In genomic region chr19:8626823-8627222, GRCh38 we compare ENCODE assay signal across 23 cellular contexts. TPM values are rescaled to one million over a fixed set of nuclear protein-coding genes. Genes with fewer than 3 reads are reported as not detected.
DNase-seq lines count a peak whose midpoint lies in the region; ATAC-seq and TF ChIP-seq lines count a peak whose summit lies in the region.
"Had no signal": no experiment of that assay in that cellular context is flagged by ENCODE, and none has a peak within 500 bp of the region (broad histone marks: within the 10 kb centered on the region; RNA-seq: fewer than 3 reads in every experiment).

No MANE protein-coding gene starts in this region.

- DNase-seq in DMS 273 (lab: John Stamatoyannopoulos, UW; ENCODE audit: unreplicated experiment) (peak; percentile 16), DMS 273 treated with DMSO at 0.1 percent for 48 hours (lab: John Stamatoyannopoulos, UW) (no peak), MG63 (peak; percentile 95), myocyte (ENCODE audit: low read depth) (peak; percentile 26), stomach (no peak), NCI-H526 treated with DMSO at 0.1 percent for 48 hours (lab: John Stamatoyannopoulos, UW) (no peak)
- DNase-seq in stimulated activated naive CD8-positive, alpha-beta T cell treated with anti-CD3 and anti-CD28 coated beads, Interleukin-15, amount 100 ng/mL, for 72 hours, result no peak
- no peak for DNase-seq in activated T-cell treated with anti-CD3 and anti-CD28 coated beads, Interleukin-2, amount 50 U/mL, for 72 hours
- DNase-seq: C1 segment of cervical spinal cord; Calu3; CD4-positive, alpha-beta memory T cell; COR-L47; DMS79; EL; GDM1; H9; HFFc6 had no signal

- H3K4me1 ChIP-seq in stomach, result peaks cover 0 to 8% (median 0%) of the 10 kb centered on the region in 4 donors

- no peak for TF ChIP-seq CTCF in stomach (IDR thresholded peaks at IDR 0.05)

- no peak for TF ChIP-seq POLR2A in stomach (IDR thresholded peaks at IDR 0.05)

- no peaks in the 10 kb centered on the region for H3K4me1 Mint-ChIP-seq in stimulated activated naive CD8-positive, alpha-beta T cell treated with anti-CD3 and anti-CD28 coated beads, Interleukin-15, amount 100 ng/mL, for 72 hours
- H3K4me1 Mint-ChIP-seq in activated T-cell treated with anti-CD3 and anti-CD28 coated beads, Interleukin-2, amount 50 U/mL, for 72 hours (ENCODE audit: low read depth), result no peaks in the 10 kb centered on the region

- H3K4me3 ChIP-seq in MG63 (no peak overlapping the region), stomach (no peak overlapping the region)
- H3K4me3 ChIP-seq: GM12878, GM23338 had no signal

- H3K27me3 ChIP-seq in MG63 (no peaks in the 10 kb centered on the region), stomach (no peaks in the 10 kb centered on the region)

- H3K36me3 Mint-ChIP-seq in activated T-cell treated with anti-CD3 and anti-CD28 coated beads, Interleukin-2, amount 50 U/mL, for 72 hours (ENCODE audit: insufficient read depth in 2 of 2), result no peaks in the 10 kb centered on the region
- H3K36me3 Mint-ChIP-seq: CD4-positive, alpha-beta memory T cell had no signal

- no peak overlapping the region for H3K4me3 Mint-ChIP-seq in stimulated activated naive CD8-positive, alpha-beta T cell treated with anti-CD3 and anti-CD28 coated beads, Interleukin-15, amount 100 ng/mL, for 72 hours
- no peak overlapping the region for H3K4me3 Mint-ChIP-seq in activated T-cell treated with anti-CD3 and anti-CD28 coated beads, Interleukin-2, amount 50 U/mL, for 72 hours
- H3K4me3 Mint-ChIP-seq: CD4-positive, alpha-beta memory T cell; GM23338; H9; HFFc6 had no signal

- intact Hi-C loops in stomach (cut with DNase I; ENCODE audit: low total_unique reads), result no loop called here

- no peaks in the 10 kb centered on the region for H3K9me3 Mint-ChIP-seq in stimulated activated naive CD8-positive, alpha-beta T cell treated with anti-CD3 and anti-CD28 coated beads, Interleukin-15, amount 100 ng/mL, for 72 hours
- H3K9me3 Mint-ChIP-seq in activated T-cell treated with anti-CD3 and anti-CD28 coated beads, Interleukin-2, amount 50 U/mL, for 72 hours, result no peaks in the 10 kb centered on the region
- H3K9me3 Mint-ChIP-seq: CD4-positive, alpha-beta memory T cell had no signal

- H3K27ac ChIP-seq in stomach, result no peak overlapping the region
- H3K27ac ChIP-seq: 22Rv1 had no signal

- H3K27ac Mint-ChIP-seq in stimulated activated naive CD8-positive, alpha-beta T cell treated with anti-CD3 and anti-CD28 coated beads, Interleukin-15, amount 100 ng/mL, for 72 hours, result no peak overlapping the region
- H3K27ac Mint-ChIP-seq in activated T-cell treated with anti-CD3 and anti-CD28 coated beads, Interleukin-2, amount 50 U/mL, for 72 hours, result no peak overlapping the region
- H3K27ac Mint-ChIP-seq: CD4-positive, alpha-beta memory T cell; GM23338; H9; HFFc6 had no signal

- WGBS in stomach, 5 donors, result 74 to 80% (median 79%) methylated on average over 10 of the region's 10 CpGs

- no peak for TF ChIP-seq EP300 in stomach (IDR thresholded peaks at IDR 0.05)

- ATAC-seq in stimulated activated naive CD8-positive, alpha-beta T cell treated with anti-CD3 and anti-CD28 coated beads, Interleukin-15, amount 100 ng/mL, for 72 hours, result no peak
- no peak for ATAC-seq in activated T-cell treated with anti-CD3 and anti-CD28 coated beads, Interleukin-2, amount 50 U/mL, for 72 hours (replicated peaks in 1 of 2)
- ATAC-seq: GM12878, GM23338, HCT116 had no signal

- no peaks in the 10 kb centered on the region for H3K27me3 Mint-ChIP-seq in stimulated activated naive CD8-positive, alpha-beta T cell treated with anti-CD3 and anti-CD28 coated beads, Interleukin-15, amount 100 ng/mL, for 72 hours
- no peaks in the 10 kb centered on the region for H3K27me3 Mint-ChIP-seq in activated T-cell treated with anti-CD3 and anti-CD28 coated beads, Interleukin-2, amount 50 U/mL, for 72 hours (ENCODE audit: low read depth)
- H3K27me3 Mint-ChIP-seq: CD4-positive, alpha-beta memory T cell had no signal

- H3K9me3 ChIP-seq in MG63, result peaks cover 14% of the 10 kb centered on the region
- peaks cover 0 to 27% (median 9%) of the 10 kb centered on the region in 4 donors for H3K9me3 ChIP-seq in stomach

- H3K36me3 ChIP-seq in MG63 (no peaks in the 10 kb centered on the region), stomach (no peaks in the 10 kb centered on the region)

RNA-seq across cellular contexts. Expression of gene NFILZ, which starts 3.6 kb away (rescaled TPM):
- total RNA-seq in MG63 (2014; rRNA removed; shearing (Covaris generic); ENCODE audit: low replicate concordance), result not detected in 2 replicates
- total RNA-seq in myocyte (not detected in 2 replicates), stomach (not detected)
- polyA plus RNA-seq in myocyte (2012), result not detected
- not detected for polyA plus RNA-seq in stomach
- not detected for total RNA-seq in activated T-cell treated with anti-CD3 and anti-CD28 coated beads, Interleukin-2, amount 50 U/mL, for 72 hours
- total RNA-seq: Calu3; CD4-positive, alpha-beta memory T cell; GM12878; GM23338; H4; H9; HFFc6 had no signal
- polyA plus RNA-seq: BJ; CD4-positive, alpha-beta memory T cell; GM12878; GM23338 had no signal

RNA-seq across cellular contexts. Expression of gene ADAMTS10, which starts 16.3 kb away (rescaled TPM):
- 4.7 and 17.0 TPM in 2 replicates for total RNA-seq in MG63 (2014; rRNA removed; shearing (Covaris generic); ENCODE audit: low replicate concordance)
- total RNA-seq in myocyte, result 0.83 TPM in 1 of 2 replicates, not detected in the other
- polyA plus RNA-seq in myocyte (2012), result 1.7 TPM
- 10 to 100 TPM in 3 of 5 donors, 1 to 10 TPM in 2; 2.3 to 28.5 (median 12.8) TPM for total RNA-seq in stomach
- polyA plus RNA-seq in stomach, result 1 to 10 TPM; 1.9 to 6.6 (median 5.7) TPM
- total RNA-seq in activated T-cell treated with anti-CD3 and anti-CD28 coated beads, Interleukin-2, amount 50 U/mL, for 72 hours, result 1 to 10 TPM; 7.3 to 9.6 TPM
- total RNA-seq: Calu3 had no signal

RNA-seq across cellular contexts. Expression of gene MYO1F, which starts 49.6 kb away (rescaled TPM):
- total RNA-seq in MG63 (2014; rRNA removed; shearing (Covaris generic); ENCODE audit: low replicate concordance), result not detected in 2 replicates
- total RNA-seq in myocyte, result 0.21 TPM in 1 of 2 replicates, not detected in the other
- polyA plus RNA-seq in myocyte (2012), result 1.7 TPM
- 10 to 100 TPM; 10.5 to 54.8 (median 41.6) TPM for total RNA-seq in stomach
- polyA plus RNA-seq in stomach, result 1 to 10 TPM; 3.0 to 5.5 (median 4.4) TPM
- total RNA-seq in activated T-cell treated with anti-CD3 and anti-CD28 coated beads, Interleukin-2, amount 50 U/mL, for 72 hours, result 10 to 100 TPM; 23.3 to 54.1 TPM
- total RNA-seq: Calu3 had no signal

Comparison
In these comparisons a context has a peak if more than half of its experiments do, and no peak if none do; other contexts are left out.
1. DNase-seq: peak in DMS 273 (single experiment), MG63 (single experiment) and myocyte (single experiment); none in DMS 273 treated with DMSO at 0.1 percent for 48 hours (single experiment), stomach (single experiment), NCI-H526 treated with DMSO at 0.1 percent for 48 hours (single experiment), stimulated activated naive CD8-positive, alpha-beta T cell treated with anti-CD3 and anti-CD28 coated beads, Interleukin-15, amount 100 ng/mL, for 72 hours (0 of 2) and activated T-cell treated with anti-CD3 and anti-CD28 coated beads, Interleukin-2, amount 50 U/mL, for 72 hours (0 of 2).